Comparison of ENCODE assay signal across 8 cellular contexts in genomic region chr20:8601542-8601912, GRCh38.
A peak's percentile ranks its signal among the peaks of the same experiment; 100 is the strongest.
DNase-seq lines count a peak whose midpoint lies in the region; ATAC-seq and TF ChIP-seq lines count a peak whose summit lies in the region.

No MANE protein-coding gene starts in this region.

- H3K4me3 Mint-ChIP-seq in endodermal cell, result peak overlapping the region; percentile 62

- H3K4me1 Mint-ChIP-seq in endodermal cell, result peaks cover 7% of the 10 kb centered on the region

- H3K36me3 ChIP-seq in ES-I3 (ENCODE audit: insufficient read depth, low read length) (no peaks in the 10 kb centered on the region), endodermal cell (ENCODE audit: control insufficient read depth, insufficient read depth, low read length) (no peaks in the 10 kb centered on the region), adrenal gland (replicated peaks in 1 of 2) (no peaks in the 10 kb centered on the region)

- H3K4me1 ChIP-seq in ES-I3 (ENCODE audit: insufficient read depth, low read length), result 0 out of 2 replicates have a peak, but pooled peaks cover 6% of the 10 kb centered on the region
- H3K4me1 ChIP-seq in endodermal cell (ENCODE audit: control insufficient read depth, insufficient read depth, low read length), result no peaks in the 10 kb centered on the region
- peaks cover 0 to 19% of the 10 kb centered on the region in 2 donors for H3K4me1 ChIP-seq in adrenal gland (replicated peaks in 1 of 2)

- TF ChIP-seq CTCF in endodermal cell (conservative IDR thresholded peaks at IDR 0.05) (no peak), adrenal gland (IDR thresholded peaks at IDR 0.05) (no peak)

- H3K27ac ChIP-seq in endodermal cell (ENCODE audit: low read depth, low read length), result no peak overlapping the region
- no peak overlapping the region for H3K27ac ChIP-seq in adrenal gland

- WGBS in endodermal cell (ENCODE audit: insufficient coverage in 1 of 2, insufficient read length in 1 of 2), 2 experiments, result 80 to 91% methylated on average over 1 of the region's 1 CpG
- 95 to 100% (median 96%) methylated on average over 1 of the region's 1 CpG for WGBS in adrenal gland, 4 donors

- H3K36me3 Mint-ChIP-seq in endodermal cell (ENCODE audit: low read depth), result no peaks in the 10 kb centered on the region

- peak overlapping the region; percentile 38; the same call in 1 of the 2 replicates for H3K9ac ChIP-seq in ES-I3 (ENCODE audit: low read depth, low read length)
- no peak overlapping the region for H3K9ac ChIP-seq in endodermal cell (ENCODE audit: extremely low read depth, low read length, poor library complexity, severe bottlenecking)

- H3K4me3 ChIP-seq in endodermal cell (ENCODE audit: low read length) (peak overlapping the region; percentile 68), adrenal gland (no peak overlapping the region)

- in situ Hi-C loops in KBM-7 (cut with MboI; ENCODE audit: low pct_unique_long_range_greater_than_20kb, low sequenced_read_pairs), result no loop called here

- no peaks in the 10 kb centered on the region for H3K27me3 ChIP-seq in endodermal cell (ENCODE audit: control insufficient read depth, insufficient read depth, low read length, poor library complexity, severe bottlenecking)
- H3K27me3 ChIP-seq in adrenal gland, result no peaks in the 10 kb centered on the region

- intact Hi-C loops in adrenal gland (cut with DNase I), result no loop called here

- no peaks in the 10 kb centered on the region for H3K27me3 Mint-ChIP-seq in endodermal cell (ENCODE audit: insufficient read depth)

- H3K9me3 Mint-ChIP-seq in endodermal cell, result no peaks in the 10 kb centered on the region

- no peaks in the 10 kb centered on the region for H3K9me3 ChIP-seq in ES-I3 (ENCODE audit: control insufficient read depth, insufficient read depth, low read length)
- no peaks in the 10 kb centered on the region for H3K9me3 ChIP-seq in endodermal cell (ENCODE audit: control insufficient read depth, low read length)
- H3K9me3 ChIP-seq in adrenal gland (replicated peaks in 1 of 3), result no peaks in the 10 kb centered on the region

- TF ChIP-seq POLR2A in adrenal gland (IDR thresholded peaks at IDR 0.05), result no peak

- DNase-seq in endodermal cell (no peak), adrenal gland (no peak), GOT3 (lab: John Stamatoyannopoulos, UW) (no peak), KBM-7 (no peak)

- H3K27ac Mint-ChIP-seq in endodermal cell, result no peak overlapping the region

- ATAC-seq in GM19467 (IDR thresholded peaks at IDR 0.05; ENCODE audit: unreplicated experiment) (peak; percentile 82), HG03457 (IDR thresholded peaks at IDR 0.05; ENCODE audit: unreplicated experiment) (peak; percentile 91), HG02840 (IDR thresholded peaks at IDR 0.05; ENCODE audit: low FRiP score, unreplicated experiment) (no peak)
